ENCODE assay signal across 16 cellular contexts in the genomic region with DNA sequence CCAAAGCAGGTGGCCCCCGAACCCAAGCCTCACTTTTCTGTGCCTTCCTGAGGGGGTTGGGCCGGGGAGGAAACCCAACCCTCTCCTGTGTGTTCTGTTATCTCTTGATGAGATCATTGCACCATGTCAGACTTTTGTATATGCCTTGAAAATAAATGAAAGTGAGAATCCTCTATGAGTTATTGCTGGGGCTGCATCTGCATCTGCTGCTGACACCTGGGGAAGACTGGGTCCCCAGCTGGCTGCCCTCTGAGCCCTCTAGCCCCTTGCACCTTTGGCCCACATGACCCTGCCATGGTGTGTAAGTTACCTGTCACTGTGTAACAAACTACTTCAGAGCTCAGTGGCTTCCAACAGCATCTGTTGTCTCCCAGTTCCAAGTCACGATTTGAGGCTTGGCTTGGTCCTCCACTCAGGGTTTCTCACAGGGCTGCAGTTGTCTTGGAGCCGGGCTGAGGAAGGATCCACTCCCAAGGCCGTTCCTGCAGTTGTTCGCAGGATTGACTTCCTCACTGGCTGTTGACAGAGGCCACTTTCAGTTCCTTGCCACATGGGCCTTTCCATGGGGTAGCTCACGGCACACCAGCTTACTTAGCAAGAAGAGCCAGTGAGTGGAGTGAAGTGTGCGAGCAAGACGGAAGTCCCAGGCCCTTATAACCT. TPM values are rescaled to one million over a fixed set of nuclear protein-coding genes. Genes with fewer than 3 reads are reported as not detected.
DNase-seq lines count a peak whose midpoint lies in the region; ATAC-seq and TF ChIP-seq lines count a peak whose summit lies in the region.
"Had no signal": no experiment of that assay in that cellular context is flagged by ENCODE, and none has a peak within 500 bp of the region (broad histone marks: within the 10 kb centered on the region; RNA-seq: fewer than 3 reads in every experiment).

No MANE protein-coding gene starts in this region.

- peaks cover 7% of the 10 kb centered on the region for H3K4me1 ChIP-seq in OCI-LY7 (ENCODE audit: insufficient read depth, low read length, poor library complexity, severe bottlenecking)
- H3K4me1 ChIP-seq: BE2C had no signal

- peak overlapping the region in 6 of 7 donors; percentile 53 to 87 (median 72) for H3K27ac Mint-ChIP-seq in CD14-positive monocyte
- H3K27ac Mint-ChIP-seq in activated CD8-positive, alpha-beta T cell treated with anti-CD3 and anti-CD28 coated beads for 36 hours: no peak overlapping the region

- no peaks in the 10 kb centered on the region for H3K9me3 ChIP-seq in OCI-LY7 (ENCODE audit: low read length)
- H3K9me3 ChIP-seq: BE2C had no signal

- H3K27ac ChIP-seq in OCI-LY7 (ENCODE audit: low read depth, low read length, poor library complexity, severe bottlenecking): no peak overlapping the region
- H3K27ac ChIP-seq: VCaP had no signal

- CTCF ChIA-PET in activated CD8-positive, alpha-beta T cell treated with anti-CD3 and anti-CD28 coated beads for 36 hours (lab: Charles Lee): interaction anchor here (0.7 to 3.0 kb wide), 9 partner anchors 8 to 351 kb away, joined by 3 to 119 read pairs (median 16); a partner anchor contains a TSS
- CTCF ChIA-PET in OCI-LY7 (lab: Charles Lee; ENCODE audit: unreplicated experiment): interaction anchor here (0.6 to 2.3 kb wide), 3 partner anchors 10 to 67 kb away, joined by 3 to 7 read pairs (median 6); no protein-coding TSS in a partner anchor

- H3K36me3 Mint-ChIP-seq in CD14-positive monocyte: peaks cover 41 to 55% of the 10 kb centered on the region in 2 donors
- H3K36me3 Mint-ChIP-seq in activated CD8-positive, alpha-beta T cell treated with anti-CD3 and anti-CD28 coated beads for 36 hours (ENCODE audit: low read depth): no peaks in the 10 kb centered on the region

- no peaks in the 10 kb centered on the region for H3K9me3 Mint-ChIP-seq in CD14-positive monocyte
- no peaks in the 10 kb centered on the region for H3K9me3 Mint-ChIP-seq in activated CD8-positive, alpha-beta T cell treated with anti-CD3 and anti-CD28 coated beads for 36 hours
- H3K9me3 Mint-ChIP-seq: stimulated activated memory B cell treated with anti-CD40 and anti-IgM and Interleukin-4, amounts not matched to agents 10 μg/mL and 1 μg/mL and 100 μg/mL, for 72 hours had no signal

- H3K9me2 ChIP-seq in OCI-LY7 (ENCODE audit: insufficient read depth, low read length): no peaks in the 10 kb centered on the region

- DNase-seq in CD14-positive monocyte (ENCODE audit: low spot score): peak; percentile 70
- DNase-seq in activated CD8-positive, alpha-beta T cell treated with anti-CD3 and anti-CD28 coated beads for 36 hours: no peak
- peak; percentile 28 for DNase-seq in mucosa of gallbladder (ENCODE audit: low spot score)
- DNase-seq in OCI-LY7 (ENCODE audit: low spot score): no peak
- DNase-seq in stimulated activated naive CD4-positive, alpha-beta T cell treated with Interleukin-2 at 50 U/mL for 16 hours (lab: John Stamatoyannopoulos, UW): no peak
- DNase-seq: activated T-cell treated with anti-CD3 and anti-CD28 coated beads for 4 hours; BE2C; dermis blood vessel endothelial cell; NCI-H146; NCI-H526; stimulated activated CD4-positive, alpha-beta T cell treated with anti-CD3 and anti-CD28 coated beads, Interleukin-4, amount 100 ng/mL, for 24 hours had no signal

- ATAC-seq in HG02798 (IDR thresholded peaks at IDR 0.05; ENCODE audit: poor library complexity, unreplicated experiment) (peak; percentile 32), GM21423 (IDR thresholded peaks at IDR 0.05; ENCODE audit: unreplicated experiment) (no peak), HG03469 (IDR thresholded peaks at IDR 0.05; ENCODE audit: unreplicated experiment) (no peak)
- ATAC-seq in activated CD8-positive, alpha-beta T cell treated with anti-CD3 and anti-CD28 coated beads for 36 hours: peak; percentile 23
- ATAC-seq: stimulated activated memory B cell treated with anti-CD40 and anti-IgM and Interleukin-4, amounts not matched to agents 10 μg/mL and 1 μg/mL and 100 μg/mL, for 72 hours had no signal

- peak overlapping the region in 1 of 2 donors; percentile 30 for H3K4me3 Mint-ChIP-seq in CD14-positive monocyte
- H3K4me3 Mint-ChIP-seq in activated CD8-positive, alpha-beta T cell treated with anti-CD3 and anti-CD28 coated beads for 36 hours: no peak overlapping the region
- H3K4me3 Mint-ChIP-seq: stimulated activated memory B cell treated with anti-CD40 and anti-IgM and Interleukin-4, amounts not matched to agents 10 μg/mL and 1 μg/mL and 100 μg/mL, for 72 hours had no signal

- H4K20me1 ChIP-seq in OCI-LY7 (ENCODE audit: insufficient read depth, low read length): no peaks in the 10 kb centered on the region

- peaks cover 32% of the 10 kb centered on the region for H3K4me1 Mint-ChIP-seq in CD14-positive monocyte
- no peaks in the 10 kb centered on the region for H3K4me1 Mint-ChIP-seq in activated CD8-positive, alpha-beta T cell treated with anti-CD3 and anti-CD28 coated beads for 36 hours (ENCODE audit: low read depth)

- H3K36me3 ChIP-seq in OCI-LY7 (ENCODE audit: insufficient read depth, low read length): peaks cover 13% of the 10 kb centered on the region
- H3K36me3 ChIP-seq: BE2C had no signal

- no peak for TF ChIP-seq CTCF in CD14-positive monocyte (IDR thresholded peaks at IDR 0.05)
- TF ChIP-seq CTCF in activated CD8-positive, alpha-beta T cell treated with anti-CD3 and anti-CD28 coated beads for 36 hours (IDR thresholded peaks at IDR 0.05): no peak
- no peak for TF ChIP-seq CTCF in OCI-LY7 (conservative IDR thresholded peaks at IDR 0.05; ENCODE audit: low read length)

- intact Hi-C loops in CD14-positive monocyte (cut with micrococcal nuclease): loop anchor here (5.0 to 10.0 kb wide), 3 partner anchors 66 to 353 kb away; no protein-coding TSS in a partner anchor
- intact Hi-C loops in activated CD8-positive, alpha-beta T cell treated with anti-CD3 and anti-CD28 coated beads for 36 hours (cut with micrococcal nuclease): loop anchor here (2.0 to 5.0 kb wide), 2 partner anchors 65 to 351 kb away; no protein-coding TSS in a partner anchor
- intact Hi-C loops in OCI-LY7 (cut with micrococcal nuclease; ENCODE audit: unreplicated experiment): loop anchor here (5.0 kb wide), 1 partner anchor 351 kb away; no protein-coding TSS in a partner anchor

- no peaks in the 10 kb centered on the region for H3K79me2 ChIP-seq in OCI-LY7 (ENCODE audit: insufficient read depth, low read depth, low read length)

- H3K27me3 Mint-ChIP-seq in CD14-positive monocyte (ENCODE audit: low read depth in 3 of 3): peaks cover 0 to 3% (median 3%) of the 10 kb centered on the region in 3 donors
- H3K27me3 Mint-ChIP-seq in activated CD8-positive, alpha-beta T cell treated with anti-CD3 and anti-CD28 coated beads for 36 hours: no peaks in the 10 kb centered on the region
- H3K27me3 Mint-ChIP-seq: stimulated activated memory B cell treated with anti-CD40 and anti-IgM and Interleukin-4, amounts not matched to agents 10 μg/mL and 1 μg/mL and 100 μg/mL, for 72 hours had no signal

- no TSS peak for BruUV-seq in OCI-LY7 (replicated peaks; lab: Mats Ljungman, UMichigan)

- H3K4me3 ChIP-seq in OCI-LY7 (ENCODE audit: low read depth, low read length, poor library complexity, severe bottlenecking): no peak overlapping the region

- H2AFZ ChIP-seq in OCI-LY7 (ENCODE audit: low read length): no peak overlapping the region

- no peak overlapping the region for H3K4me2 ChIP-seq in OCI-LY7 (ENCODE audit: low read length)

- POLR2A ChIA-PET in activated CD8-positive, alpha-beta T cell treated with anti-CD3 and anti-CD28 coated beads for 36 hours (lab: Charles Lee): no interaction called here
- POLR2A ChIA-PET in OCI-LY7 (lab: Charles Lee): interaction anchor here (0.5 to 1.8 kb wide), 5 partner anchors 9 to 698 kb away, joined by 3 to 5 read pairs (median 3); no protein-coding TSS in a partner anchor

RNA-seq across cellular contexts. Expression of a gene that starts 13.5 kb away (rescaled TPM):
- polyA plus RNA-seq in CD14-positive monocyte: 10 to 100 TPM; 13.7 to 20.0 TPM
- total RNA-seq in activated CD8-positive, alpha-beta T cell treated with anti-CD3 and anti-CD28 coated beads for 36 hours: 10 to 100 TPM; 14.4 to 15.7 TPM
- total RNA-seq in mucosa of gallbladder (24.3 TPM), OCI-LY7 (2022) (62.2 and 73.3 TPM in 2 replicates)
- total RNA-seq in OCI-LY7 (2014; rRNA removed; shearing (Covaris generic)): 34.9 and 43.7 TPM in 2 replicates

RNA-seq across cellular contexts. Expression of a gene that starts 32.9 kb away (rescaled TPM):
- 10 to 100 TPM in 1 of 2 donors, 1 to 10 TPM in 1; 7.0 to 18.4 TPM for polyA plus RNA-seq in CD14-positive monocyte
- total RNA-seq in activated CD8-positive, alpha-beta T cell treated with anti-CD3 and anti-CD28 coated beads for 36 hours: 1 to 10 TPM; 1.7 to 1.8 TPM
- total RNA-seq in mucosa of gallbladder: 5.8 TPM
- 6.5 and 13.8 TPM in 2 replicates for total RNA-seq in OCI-LY7 (2014; rRNA removed; shearing (Covaris generic))
- 5.6 and 7.0 TPM in 2 replicates for total RNA-seq in OCI-LY7 (2022)

Comparison
In these comparisons a context has a peak if more than half of its experiments do, and no peak if none do; other contexts are left out.
1. DNase-seq: peak in CD14-positive monocyte (single experiment) and mucosa of gallbladder (single experiment); none in activated CD8-positive, alpha-beta T cell treated with anti-CD3 and anti-CD28 coated beads for 36 hours (single experiment), OCI-LY7 (single experiment) and stimulated activated naive CD4-positive, alpha-beta T cell treated with Interleukin-2 at 50 U/mL for 16 hours (single experiment).
2. ATAC-seq: peak in HG02798 (single experiment) and activated CD8-positive, alpha-beta T cell treated with anti-CD3 and anti-CD28 coated beads for 36 hours (single experiment); none in GM21423 (single experiment) and HG03469 (single experiment).